In the genomic region with DNA sequence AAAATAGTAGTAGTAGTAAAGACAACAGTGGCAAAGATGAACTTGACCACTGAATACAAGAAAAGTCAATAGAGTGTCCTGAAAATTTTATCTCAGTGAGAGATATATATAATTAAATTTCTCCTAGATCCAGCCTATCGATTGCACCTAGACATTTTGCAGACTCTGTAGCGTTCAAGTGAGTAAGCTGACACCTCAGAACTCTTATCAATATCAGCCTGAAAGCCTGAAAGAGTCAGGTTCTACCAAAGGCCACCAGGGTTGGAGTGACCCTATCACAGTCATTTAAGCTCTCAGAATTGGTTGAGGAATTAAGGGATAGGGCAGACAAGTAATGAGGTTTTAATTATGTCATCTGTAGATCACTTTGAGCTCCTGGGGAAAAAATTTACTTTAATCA, we compare ENCODE assay signal across 1 cellular context.
TF ChIP-seq lines count a peak whose summit lies in the region.

No MANE protein-coding gene starts in this region.

TF ChIP-seq in SK-N-SH treated with all-trans-retinoic acid at 6 μM for 48 hours, 23 proteins besides CTCF, POLR2A, EP300 and RAD21 (continued from another document):
- no peak for TF ChIP-seq PPARA (CRISPR knock-in tag; IDR thresholded peaks at IDR 0.05; ENCODE audit: borderline replicate concordance)
- TF ChIP-seq ZC3H10 (CRISPR knock-in tag; IDR thresholded peaks at IDR 0.05) = no peak
- TF ChIP-seq, protein P1, sequence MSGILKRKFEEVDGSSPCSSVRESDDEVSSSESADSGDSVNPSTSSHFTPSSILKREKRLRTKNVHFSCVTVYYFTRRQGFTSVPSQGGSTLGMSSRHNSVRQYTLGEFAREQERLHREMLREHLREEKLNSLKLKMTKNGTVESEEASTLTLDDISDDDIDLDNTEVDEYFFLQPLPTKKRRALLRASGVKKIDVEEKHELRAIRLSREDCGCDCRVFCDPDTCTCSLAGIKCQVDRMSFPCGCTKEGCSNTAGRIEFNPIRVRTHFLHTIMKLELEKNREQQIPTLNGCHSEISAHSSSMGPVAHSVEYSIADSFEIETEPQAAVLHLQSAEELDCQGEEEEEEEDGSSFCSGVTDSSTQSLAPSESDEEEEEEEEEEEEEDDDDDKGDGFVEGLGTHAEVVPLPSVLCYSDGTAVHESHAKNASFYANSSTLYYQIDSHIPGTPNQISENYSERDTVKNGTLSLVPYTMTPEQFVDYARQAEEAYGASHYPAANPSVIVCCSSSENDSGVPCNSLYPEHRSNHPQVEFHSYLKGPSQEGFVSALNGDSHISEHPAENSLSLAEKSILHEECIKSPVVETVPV (CRISPR knock-in tag; IDR thresholded peaks at IDR 0.05) = no peak
- TF ChIP-seq, protein P2, sequence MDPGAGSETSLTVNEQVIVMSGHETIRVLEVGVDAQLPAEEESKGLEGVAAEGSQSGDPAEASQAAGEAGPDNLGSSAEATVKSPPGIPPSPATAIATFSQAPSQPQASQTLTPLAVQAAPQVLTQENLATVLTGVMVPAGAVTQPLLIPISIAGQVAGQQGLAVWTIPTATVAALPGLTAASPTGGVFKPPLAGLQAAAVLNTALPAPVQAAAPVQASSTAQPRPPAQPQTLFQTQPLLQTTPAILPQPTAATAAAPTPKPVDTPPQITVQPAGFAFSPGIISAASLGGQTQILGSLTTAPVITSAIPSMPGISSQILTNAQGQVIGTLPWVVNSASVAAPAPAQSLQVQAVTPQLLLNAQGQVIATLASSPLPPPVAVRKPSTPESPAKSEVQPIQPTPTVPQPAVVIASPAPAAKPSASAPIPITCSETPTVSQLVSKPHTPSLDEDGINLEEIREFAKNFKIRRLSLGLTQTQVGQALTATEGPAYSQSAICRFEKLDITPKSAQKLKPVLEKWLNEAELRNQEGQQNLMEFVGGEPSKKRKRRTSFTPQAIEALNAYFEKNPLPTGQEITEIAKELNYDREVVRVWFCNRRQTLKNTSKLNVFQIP (CRISPR knock-in tag; IDR thresholded peaks at IDR 0.05; ENCODE audit: borderline replicate concordance, low read depth) = no peak
- no peak for TF ChIP-seq ZNF565 (CRISPR knock-in tag; conservative IDR thresholded peaks at IDR 0.05; ENCODE audit: low read depth)
- TF ChIP-seq GLIS3 (CRISPR knock-in tag; IDR thresholded peaks at IDR 0.05) = no peak
- TF ChIP-seq CREB5 (CRISPR knock-in tag; IDR thresholded peaks at IDR 0.05; ENCODE audit: low read depth) = no peak
- TF ChIP-seq ZFP30 (CRISPR knock-in tag; IDR thresholded peaks at IDR 0.05) = no peak
- no peak for TF ChIP-seq RARB (CRISPR knock-in tag; IDR thresholded peaks at IDR 0.05)
